ENCODE assay signal across 8 cellular contexts in genomic region chr2:162333968-162334367, GRCh38. TPM values are rescaled to one million over a fixed set of nuclear protein-coding genes. Genes with fewer than 3 reads are reported as not detected.
DNase-seq lines count a peak whose midpoint lies in the region; ATAC-seq and TF ChIP-seq lines count a peak whose summit lies in the region.

No MANE protein-coding gene starts in this region.

- H3K4me3 ChIP-seq in NT2/D1 (ENCODE audit: insufficient read length, low read depth) (no peak overlapping the region), endodermal cell (ENCODE audit: low read length) (no peak overlapping the region), retinal pigment epithelial cell (ENCODE audit: low read length) (no peak overlapping the region)

- peak; percentile 78 for ATAC-seq in HG02798 (IDR thresholded peaks at IDR 0.05; ENCODE audit: poor library complexity, unreplicated experiment)

- no peak overlapping the region for H3K4me3 Mint-ChIP-seq in endodermal cell

- H3K9me3 ChIP-seq in NT2/D1 (ENCODE audit: insufficient read depth, low read length), result no peaks in the 10 kb centered on the region
- no peaks in the 10 kb centered on the region for H3K9me3 ChIP-seq in endodermal cell (ENCODE audit: control insufficient read depth, low read length)

- H3K9me3 Mint-ChIP-seq in endodermal cell, result no peaks in the 10 kb centered on the region

- no peaks in the 10 kb centered on the region for H3K4me1 Mint-ChIP-seq in endodermal cell

- WGBS in endodermal cell (ENCODE audit: insufficient coverage in 1 of 2, insufficient read length in 1 of 2), 2 experiments, result 44% methylated on average over 3 of the region's 3 CpGs; no CpG with 5 or more reads in 1 of the 2 experiments

- peaks cover 5% of the 10 kb centered on the region for H3K27me3 Mint-ChIP-seq in endodermal cell (ENCODE audit: insufficient read depth)

- H3K27me3 ChIP-seq in NT2/D1 (ENCODE audit: insufficient read depth, insufficient read length) (no peaks in the 10 kb centered on the region), endodermal cell (ENCODE audit: control insufficient read depth, insufficient read depth, low read length, poor library complexity, severe bottlenecking) (peaks cover 10% of the 10 kb centered on the region)

- DNase-seq in AG20443 (ENCODE audit: low spot score), result peak; percentile 30
- DNase-seq in NT2/D1 (ENCODE audit: low read depth, low spot score), result peak; percentile 15
- DNase-seq in endodermal cell, result peak; percentile 73
- no peak for DNase-seq in retinal pigment epithelial cell (ENCODE audit: low read depth)
- DNase-seq in SKM-1 (lab: John Stamatoyannopoulos, UW; ENCODE audit: unreplicated experiment), result no peak
- DNase-seq in effector CD8-positive, alpha-beta T cell (lab: John Stamatoyannopoulos, UW), result no peak

- H3K36me3 ChIP-seq in NT2/D1 (ENCODE audit: insufficient read depth, insufficient read length, low read length), result no peaks in the 10 kb centered on the region
- no peaks in the 10 kb centered on the region for H3K36me3 ChIP-seq in endodermal cell (ENCODE audit: control insufficient read depth, insufficient read depth, low read length)

- H3K4me1 ChIP-seq in NT2/D1 (ENCODE audit: insufficient read depth, insufficient read length), result no peaks in the 10 kb centered on the region
- no peaks in the 10 kb centered on the region for H3K4me1 ChIP-seq in endodermal cell (ENCODE audit: control insufficient read depth, insufficient read depth, low read length)

- no peak overlapping the region for H3K9ac ChIP-seq in NT2/D1 (ENCODE audit: insufficient read length, low read depth)
- H3K9ac ChIP-seq in endodermal cell (ENCODE audit: extremely low read depth, low read length, poor library complexity, severe bottlenecking), result no peak overlapping the region

- H3K27ac Mint-ChIP-seq in endodermal cell, result no peak overlapping the region

- peak; percentile 49 for TF ChIP-seq CTCF in GM12872 (IDR thresholded peaks at IDR 0.05; ENCODE audit: insufficient read depth, low read depth, low read length)
- peak; percentile 71 for TF ChIP-seq CTCF in endodermal cell (conservative IDR thresholded peaks at IDR 0.05)
- peak; percentile 47 for TF ChIP-seq CTCF in retinal pigment epithelial cell (conservative IDR thresholded peaks at IDR 0.05; ENCODE audit: low read depth, low read length)

- no peak overlapping the region for H3K27ac ChIP-seq in endodermal cell (ENCODE audit: low read depth, low read length)

- H3K36me3 Mint-ChIP-seq in endodermal cell (ENCODE audit: low read depth), result no peaks in the 10 kb centered on the region

RNA-seq across cellular contexts. Expression of gene GCA, which starts 10.0 kb away (rescaled TPM):
- total RNA-seq in endodermal cell, result 10 to 100 TPM; 27.5 to 53.0 TPM
- 28.7 TPM for polyA plus RNA-seq in endodermal cell (2013, experiment 1 of 2)
- polyA plus RNA-seq in endodermal cell (2013, experiment 2 of 2), result 27.2 TPM

RNA-seq across cellular contexts. Expression of gene IFIH1, which starts 15.5 kb away (rescaled TPM):
- under 1 TPM; 0.13 to 0.15 TPM for total RNA-seq in endodermal cell
- polyA plus RNA-seq in endodermal cell (2013, experiment 1 of 2), result 0.21 TPM
- polyA plus RNA-seq in endodermal cell (2013, experiment 2 of 2), result 0.08 TPM

Comparison
In these comparisons a context has a peak if more than half of its experiments do, and no peak if none do; other contexts are left out.
1. DNase-seq: peak in AG20443 (single experiment), NT2/D1 (single experiment) and endodermal cell (single experiment); none in retinal pigment epithelial cell (single experiment), SKM-1 (single experiment) and effector CD8-positive, alpha-beta T cell (single experiment).
2. Peak in every context shown above with its lines, with median percentiles within 50 percentile points of each other: CTCF ChIP-seq.